ENCODE assay signal across 1 cellular context in the genomic region with DNA sequence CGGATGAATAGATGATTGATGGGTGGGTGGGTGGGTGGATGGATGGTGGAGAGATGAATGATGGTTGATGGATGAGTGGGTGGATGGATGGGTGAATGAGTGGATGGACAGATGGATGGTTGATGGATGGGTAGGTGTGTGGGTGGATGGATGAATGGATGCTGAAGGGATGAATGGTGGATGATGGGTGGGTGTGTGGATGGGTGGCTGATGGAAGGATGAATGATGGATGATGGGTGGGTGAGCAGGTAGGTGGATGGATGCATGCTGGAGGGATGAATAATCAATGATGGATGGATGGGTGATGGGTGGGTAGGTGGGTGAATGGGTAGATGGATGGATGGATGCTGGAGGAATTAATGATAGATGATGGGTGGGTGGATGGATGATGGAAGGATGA.
A peak's percentile ranks its signal among the peaks of the same experiment; 100 is the strongest.
TF ChIP-seq lines count a peak whose summit lies in the region.

No MANE protein-coding gene starts in this region.

TF ChIP-seq in K562, 482 proteins besides CTCF, POLR2A, EP300 and RAD21:
- TF ChIP-seq, protein P1, sequence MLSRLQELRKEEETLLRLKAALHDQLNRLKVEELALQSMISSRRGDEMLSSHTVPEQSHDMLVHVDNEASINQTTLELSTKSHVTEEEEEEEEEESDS (CRISPR knock-in tag; IDR thresholded peaks at IDR 0.05) = no peak
- peak; percentile 46 for TF ChIP-seq CREBBP (IDR thresholded peaks at IDR 0.05; ENCODE audit: low read depth, low read length)
- TF ChIP-seq, protein P2, sequence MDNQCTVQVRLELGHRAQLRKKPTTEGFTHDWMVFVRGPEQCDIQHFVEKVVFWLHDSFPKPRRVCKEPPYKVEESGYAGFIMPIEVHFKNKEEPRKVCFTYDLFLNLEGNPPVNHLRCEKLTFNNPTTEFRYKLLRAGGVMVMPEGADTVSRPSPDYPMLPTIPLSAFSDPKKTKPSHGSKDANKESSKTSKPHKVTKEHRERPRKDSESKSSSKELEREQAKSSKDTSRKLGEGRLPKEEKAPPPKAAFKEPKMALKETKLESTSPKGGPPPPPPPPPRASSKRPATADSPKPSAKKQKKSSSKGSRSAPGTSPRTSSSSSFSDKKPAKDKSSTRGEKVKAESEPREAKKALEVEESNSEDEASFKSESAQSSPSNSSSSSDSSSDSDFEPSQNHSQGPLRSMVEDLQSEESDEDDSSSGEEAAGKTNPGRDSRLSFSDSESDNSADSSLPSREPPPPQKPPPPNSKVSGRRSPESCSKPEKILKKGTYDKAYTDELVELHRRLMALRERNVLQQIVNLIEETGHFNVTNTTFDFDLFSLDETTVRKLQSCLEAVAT (IDR thresholded peaks at IDR 0.05) = no peak
- TF ChIP-seq MED1 (CRISPR knock-in tag; IDR thresholded peaks at IDR 0.05; ENCODE audit: borderline replicate concordance) = no peak
